12 cellular contexts compared by ENCODE assay signal in genomic region chr16:30131869-30132475, GRCh38. TPM values are rescaled to one million over a fixed set of nuclear protein-coding genes. Genes with fewer than 3 reads are reported as not detected.
DNase-seq lines count a peak whose midpoint lies in the region; TF ChIP-seq lines count a peak whose summit lies in the region.
"Had no signal": no experiment of that assay in that cellular context is flagged by ENCODE, and none has a peak within 500 bp of the region (broad histone marks: within the 10 kb centered on the region; RNA-seq: fewer than 3 reads in every experiment).

No MANE protein-coding gene starts in this region.

- H3K4me1 ChIP-seq in SK-N-SH (ENCODE audit: control insufficient read depth in 1 of 2, insufficient read depth in 2 of 2, low read depth in 1 of 2, low read length in 1 of 2) = peaks cover 0 to 13% of the 10 kb centered on the region in 2 experiments; a peak in 1 of 4 replicates
- H3K4me1 ChIP-seq in neutrophil (ENCODE audit: control insufficient read depth in 1 of 2, insufficient read depth in 1 of 2, low read depth in 1 of 2, low read length in 1 of 2) = peaks cover 6 to 19% of the 10 kb centered on the region in 2 experiments

- H4K20me1 ChIP-seq in SK-N-SH (ENCODE audit: insufficient read depth) = no peaks in the 10 kb centered on the region

- no peaks in the 10 kb centered on the region for H3F3A ChIP-seq in SK-N-SH (replicated peaks; ENCODE audit: insufficient read depth)

- H3K36me3 Mint-ChIP-seq in activated naive CD4-positive, alpha-beta T cell treated with anti-CD3 and anti-CD28 coated beads, Interleukin-2, amount 10 ng/mL, durations not matched to agents 7 days and 5 days = peaks cover 1% of the 10 kb centered on the region

- no peak for TF ChIP-seq EP300 in SK-N-SH (IDR thresholded peaks at IDR 0.05; ENCODE audit: borderline replicate concordance in 1 of 2, low read depth in 1 of 2, low read length in 1 of 2)

- H3K27ac ChIP-seq in SK-N-SH (ENCODE audit: low read depth in 2 of 2, low read length in 1 of 2) (peak overlapping the region in 1 of 2 experiments; percentile 36; a peak in 1 of 4 replicates), neutrophil (peak overlapping the region; percentile 44)
- H3K27ac ChIP-seq: esophagus muscularis mucosa had no signal

- H3K27me3 ChIP-seq in SK-N-SH (ENCODE audit: insufficient read depth) (no peaks in the 10 kb centered on the region), neutrophil (no peaks in the 10 kb centered on the region)
- H3K27me3 ChIP-seq: esophagus muscularis mucosa had no signal

- no peak overlapping the region for H3K9ac ChIP-seq in SK-N-SH

- POLR2A ChIA-PET in SK-N-SH (lab: Yijun Ruan, JAX) = no interaction called here

- H3K9me3 ChIP-seq in SK-N-SH = no peaks in the 10 kb centered on the region
- H3K9me3 ChIP-seq in neutrophil = no peaks in the 10 kb centered on the region
- H3K9me3 ChIP-seq: esophagus muscularis mucosa had no signal

- H3K4me3 Mint-ChIP-seq in activated naive CD4-positive, alpha-beta T cell treated with anti-CD3 and anti-CD28 coated beads, Interleukin-2, amount 10 ng/mL, durations not matched to agents 7 days and 5 days = no peak overlapping the region
- H3K4me3 Mint-ChIP-seq: GM23338 had no signal

- H3K4me1 Mint-ChIP-seq in activated naive CD4-positive, alpha-beta T cell treated with anti-CD3 and anti-CD28 coated beads, Interleukin-2, amount 10 ng/mL, durations not matched to agents 7 days and 5 days = peaks cover 12% of the 10 kb centered on the region
- H3K4me1 Mint-ChIP-seq: GM23338 had no signal

- no peaks in the 10 kb centered on the region for H3K79me2 ChIP-seq in SK-N-SH (ENCODE audit: insufficient read depth)

- H3K9me3 Mint-ChIP-seq in activated naive CD4-positive, alpha-beta T cell treated with anti-CD3 and anti-CD28 coated beads, Interleukin-2, amount 10 ng/mL, durations not matched to agents 7 days and 5 days = peaks cover 1% of the 10 kb centered on the region
- H3K9me3 Mint-ChIP-seq: GM23338 had no signal

- H3K27me3 Mint-ChIP-seq in activated naive CD4-positive, alpha-beta T cell treated with anti-CD3 and anti-CD28 coated beads, Interleukin-2, amount 10 ng/mL, durations not matched to agents 7 days and 5 days = peaks cover 7% of the 10 kb centered on the region

- no peak for DNase-seq in activated naive CD4-positive, alpha-beta T cell treated with anti-CD3 and anti-CD28 coated beads, Interleukin-2, amount 10 ng/mL, durations not matched to agents 7 days and 5 days
- no peak for DNase-seq in activated naive CD4-positive, alpha-beta T cell (lab: John Stamatoyannopoulos, UW)
- peak; percentile 93 for DNase-seq in NCI-H2029 treated with DMSO at 0.1 percent for 48 hours (lab: John Stamatoyannopoulos, UW)
- DNase-seq in SK-N-SH = no peak
- no peak for DNase-seq in mucosa of gallbladder (ENCODE audit: low spot score)
- DNase-seq in head of caudate nucleus = no peak
- DNase-seq in GF-D8 (lab: John Stamatoyannopoulos, UW) = no peak
- DNase-seq: stimulated activated CD4-positive, alpha-beta T cell treated with anti-CD3 and anti-CD28 coated beads, Interleukin-4, amount 100 ng/mL, for 1 hour; stimulated activated naive CD4-positive, alpha-beta T cell had no signal

- H3K9me2 ChIP-seq in SK-N-SH = no peaks in the 10 kb centered on the region

- TF ChIP-seq CTCF in SK-N-SH (IDR thresholded peaks at IDR 0.05) (no peak), neutrophil (IDR thresholded peaks at IDR 0.05) (no peak)

- TF ChIP-seq RAD21 in SK-N-SH (IDR thresholded peaks at IDR 0.05; ENCODE audit: low read length) = no peak

- peak overlapping the region; percentile 58 for H3K27ac Mint-ChIP-seq in activated naive CD4-positive, alpha-beta T cell treated with anti-CD3 and anti-CD28 coated beads, Interleukin-2, amount 10 ng/mL, durations not matched to agents 7 days and 5 days
- H3K27ac Mint-ChIP-seq: GM23338 had no signal

- WGBS in SK-N-SH (ENCODE audit: low lambda C conversion rate) = 35% methylated on average over 4 of the region's 4 CpGs

- intact Hi-C loops in head of caudate nucleus (cut with DNase I) = no loop called here

- no peak overlapping the region for H3K4me2 ChIP-seq in SK-N-SH
- H3K4me2 ChIP-seq: GM23338 had no signal

- CTCF ChIA-PET in activated naive CD4-positive, alpha-beta T cell treated with anti-CD3 and anti-CD28 coated beads, Interleukin-2, amount 10 ng/mL, durations not matched to agents 7 days and 5 days (lab: Charles Lee) = no interaction called here
- CTCF ChIA-PET in SK-N-SH (lab: Yijun Ruan, JAX) = interaction anchor here (1.1 kb wide), 1 partner anchor 40 kb away, joined by 4 read pairs; no protein-coding TSS in a partner anchor

- H2AFZ ChIP-seq in SK-N-SH (ENCODE audit: low read depth) = no peak overlapping the region
- H2AFZ ChIP-seq: GM23338 had no signal

- H3K4me3 ChIP-seq in SK-N-SH (ENCODE audit: low read depth in 2 of 2, low read length in 1 of 2) (no peak overlapping the region), neutrophil (ENCODE audit: low read depth in 1 of 2, low read length in 1 of 2) (no peak overlapping the region)
- H3K4me3 ChIP-seq: esophagus muscularis mucosa, GM23338 had no signal

- H3K36me3 ChIP-seq in SK-N-SH (replicated peaks in 1 of 2; ENCODE audit: control insufficient read depth in 1 of 2, insufficient read depth in 2 of 2, low read length in 1 of 2) = no peaks in the 10 kb centered on the region
- no peaks in the 10 kb centered on the region for H3K36me3 ChIP-seq in neutrophil
- H3K36me3 ChIP-seq: esophagus muscularis mucosa had no signal

TF ChIP-seq in SK-N-SH, 30 proteins besides CTCF, POLR2A, EP300 and RAD21:
- TF ChIP-seq TCF12 (IDR thresholded peaks at IDR 0.05) (peak; percentile 8; the same call in 1 of the 2 replicates), RFX5 (IDR thresholded peaks at IDR 0.05; ENCODE audit: low read length) (no peak), GATA2 (CRISPR knock-in tag; IDR thresholded peaks at IDR 0.05) (no peak), TEAD4 (IDR thresholded peaks at IDR 0.05; ENCODE audit: borderline replicate concordance, insufficient read depth) (no peak), POLR2AphosphoS5 (IDR thresholded peaks at IDR 0.05; ENCODE audit: low read depth, low read length) (no peak), SIN3A (IDR thresholded peaks at IDR 0.05; ENCODE audit: borderline replicate concordance, low read depth, low read length) (no peak)

RNA-seq across cellular contexts. Expression of gene MAPK3, which starts 9.0 kb away (rescaled TPM):
- 65.6 and 67.3 TPM in 2 replicates for polyA plus RNA-seq in SK-N-SH (2012; rRNA removed)
- 43.2 and 51.4 TPM in 2 replicates for polyA plus RNA-seq in SK-N-SH (2012; cell fraction: cytosol; rRNA removed)
- 77.9 and 84.2 TPM in 2 replicates for polyA plus RNA-seq in SK-N-SH (2012; cell fraction: nucleus; rRNA removed)
- 109 TPM for total RNA-seq in mucosa of gallbladder

RNA-seq across cellular contexts. Expression of gene GDPD3, which starts 18.6 kb away (rescaled TPM):
- polyA plus RNA-seq in SK-N-SH (2012; rRNA removed) = 1.5 and 2.3 TPM in 2 replicates
- 0.54 and 0.60 TPM in 2 replicates for polyA plus RNA-seq in SK-N-SH (2012; cell fraction: cytosol; rRNA removed)
- polyA plus RNA-seq in SK-N-SH (2012; cell fraction: nucleus; rRNA removed) = 19.2 and 22.3 TPM in 2 replicates
- 11.2 TPM for total RNA-seq in mucosa of gallbladder

RNA-seq across cellular contexts. Expression of gene YPEL3, which starts 36.0 kb away (rescaled TPM):
- polyA plus RNA-seq in SK-N-SH (2012; rRNA removed) = 24.5 and 36.6 TPM in 2 replicates
- polyA plus RNA-seq in SK-N-SH (2012; cell fraction: cytosol; rRNA removed) = 18.7 and 27.1 TPM in 2 replicates
- 65.2 and 90.5 TPM in 2 replicates for polyA plus RNA-seq in SK-N-SH (2012; cell fraction: nucleus; rRNA removed)
- 81.7 TPM for total RNA-seq in mucosa of gallbladder

RNA-seq across cellular contexts. Expression of gene TBX6, which starts 40.2 kb away (rescaled TPM):
- 0.16 and 0.18 TPM in 2 replicates for polyA plus RNA-seq in SK-N-SH (2012; rRNA removed)
- 0.05 and 0.08 TPM in 2 replicates for polyA plus RNA-seq in SK-N-SH (2012; cell fraction: cytosol; rRNA removed)
- polyA plus RNA-seq in SK-N-SH (2012; cell fraction: nucleus; rRNA removed) = 0.46 and 0.88 TPM in 2 replicates
- 3.7 TPM for total RNA-seq in mucosa of gallbladder

RNA-seq across cellular contexts. Expression of gene CORO1A, which starts 51.4 kb away (rescaled TPM):
- 13.0 and 13.5 TPM in 2 replicates for polyA plus RNA-seq in SK-N-SH (2012; rRNA removed)
- 4.6 and 8.0 TPM in 2 replicates for polyA plus RNA-seq in SK-N-SH (2012; cell fraction: cytosol; rRNA removed)
- 19.1 and 24.4 TPM in 2 replicates for polyA plus RNA-seq in SK-N-SH (2012; cell fraction: nucleus; rRNA removed)
- total RNA-seq in mucosa of gallbladder = 58.5 TPM
